18 cellular contexts compared by ENCODE assay signal in the genomic region with DNA sequence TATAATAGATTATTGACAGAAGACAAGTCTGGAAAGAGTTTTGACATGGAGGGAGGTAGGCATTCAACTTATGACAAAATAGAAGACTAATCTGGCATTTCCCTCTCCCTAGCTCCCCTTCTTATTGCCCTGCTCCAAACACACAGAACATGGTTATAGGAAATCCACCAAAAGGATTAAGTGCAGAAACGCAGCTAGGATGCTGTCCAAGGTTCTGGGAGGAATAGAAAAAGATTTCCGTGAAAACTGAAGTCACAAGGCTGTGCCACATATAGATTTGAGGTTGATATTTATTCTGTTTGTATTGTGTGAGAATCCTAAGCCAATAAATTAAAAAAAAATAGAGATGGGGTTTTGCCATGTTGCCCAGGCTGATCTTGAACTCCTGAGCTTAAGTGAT.
DNase-seq lines count a peak whose midpoint lies in the region; ATAC-seq, FAIRE-seq and TF ChIP-seq lines count a peak whose summit lies in the region.
"Had no signal": no experiment of that assay in that cellular context is flagged by ENCODE, and none has a peak within 500 bp of the region (broad histone marks: within the 10 kb centered on the region; RNA-seq: fewer than 3 reads in every experiment).

No MANE protein-coding gene starts in this region.

- SMC1A ChIA-PET in GM12878 (lab: Charles Lee; ENCODE audit: uncharacterized antibody, unreplicated experiment) = interaction anchor here (1.2 kb wide), 1 partner anchor 26 kb away, joined by 3 read pairs; no protein-coding TSS in a partner anchor

- POLR2A ChIA-PET in SK-N-SH (lab: Yijun Ruan, JAX) (no interaction called here), GM12878 (lab: Charles Lee) (no interaction called here)

- H4K20me1 ChIP-seq in SK-N-SH (ENCODE audit: insufficient read depth) (no peaks in the 10 kb centered on the region), GM12878 (ENCODE audit: control insufficient read depth, insufficient read depth) (no peaks in the 10 kb centered on the region)
- H4K20me1 ChIP-seq: BLaER1 had no signal

- TF ChIP-seq POLR2A in GM12878 (IDR thresholded peaks at IDR 0.05; ENCODE audit: low read depth, low read length) = no peak

- DNase-seq in SK-N-SH = no peak
- no peak for DNase-seq in GM12878 (ENCODE audit: low read depth, low spot score)
- DNase-seq in DMS153 (lab: John Stamatoyannopoulos, UW) = no peak
- no peak for DNase-seq in left colon
- no peak for DNase-seq in kidney
- DNase-seq: CD4-positive, alpha-beta memory T cell; DMS79 treated with DMSO at 0.1 percent for 48 hours; EL; HFFc6 had no signal

- no peak overlapping the region for H3K4me3 ChIP-seq in SK-N-SH (ENCODE audit: low read depth in 2 of 2, low read length in 1 of 2)
- no peak overlapping the region for H3K4me3 ChIP-seq in GM12878
- H3K4me3 ChIP-seq in kidney (ENCODE audit: low read length in 2 of 2) = no peak overlapping the region
- H3K4me3 ChIP-seq: BLaER1, HAP-1 had no signal

- no peak for FAIRE-seq in GM12878 (lab: Jason Lieb, UNC)
- no peak for FAIRE-seq in kidney (lab: Jason Lieb, UNC)
- FAIRE-seq: GM12891, GM19239, HepG2, HTR-8/SVneo had no signal

- TF ChIP-seq EP300 in SK-N-SH (IDR thresholded peaks at IDR 0.05; ENCODE audit: borderline replicate concordance in 1 of 2, low read depth in 1 of 2, low read length in 1 of 2) = no peak
- no peak for TF ChIP-seq EP300 in Ishikawa (IDR thresholded peaks at IDR 0.05; ENCODE audit: borderline replicate concordance)
- no peak for TF ChIP-seq EP300 in GM12878 (IDR thresholded peaks at IDR 0.05; ENCODE audit: borderline replicate concordance in 1 of 2, control insufficient read depth in 1 of 2, low read depth in 2 of 2, low read length in 2 of 2)

- H3K4me1 ChIP-seq in SK-N-SH (ENCODE audit: control insufficient read depth in 1 of 2, insufficient read depth in 2 of 2, low read depth in 1 of 2, low read length in 1 of 2) = no peaks in the 10 kb centered on the region
- H3K4me1 ChIP-seq in GM12878 (ENCODE audit: control insufficient read depth, insufficient read depth, low read length) = no peaks in the 10 kb centered on the region
- H3K4me1 ChIP-seq in kidney (ENCODE audit: control insufficient read depth in 1 of 2, insufficient read depth in 1 of 2, low read depth in 1 of 2, low read length in 2 of 2) = no peaks in the 10 kb centered on the region
- H3K4me1 ChIP-seq: BLaER1, HAP-1 had no signal

- BruUV-seq in GM12878 (replicated peaks; lab: Mats Ljungman, UMichigan) = no TSS peak

- no peaks in the 10 kb centered on the region for H3K79me2 ChIP-seq in SK-N-SH (ENCODE audit: insufficient read depth)
- no peaks in the 10 kb centered on the region for H3K79me2 ChIP-seq in GM12878 (ENCODE audit: control insufficient read depth, insufficient read depth, low read length)

- H3K27me3 ChIP-seq in SK-N-SH (ENCODE audit: insufficient read depth) (no peaks in the 10 kb centered on the region), GM12878 (replicated peaks in 1 of 2; ENCODE audit: control insufficient read depth in 2 of 2, insufficient read depth in 2 of 2, low read length in 1 of 2) (no peaks in the 10 kb centered on the region; a peak in 1 of 4 replicates)
- H3K27me3 ChIP-seq: BLaER1 had no signal

- TF ChIP-seq RAD21 in SK-N-SH (IDR thresholded peaks at IDR 0.05; ENCODE audit: low read length) (no peak), Ishikawa (IDR thresholded peaks at IDR 0.05; ENCODE audit: low read depth) (no peak), GM12878 (IDR thresholded peaks at IDR 0.05; ENCODE audit: insufficient read depth, low read depth, low read length) (no peak)

- ATAC-seq in SK-N-SH treated with all-trans-retinoic acid at 6 μM for 48 hours (no peak), GM12878 (no peak), left colon (no peak)
- ATAC-seq: HepG2 had no signal

- RAD21 ChIA-PET in GM12878 (lab: Charles Lee; ENCODE audit: unreplicated experiment) = no interaction called here

- intact Hi-C loops in GM12878 (cut with micrococcal nuclease; ENCODE audit: unreplicated experiment) = no loop called here
- intact Hi-C loops in left colon (cut with DNase I, micrococcal nuclease) = no loop called here
- intact Hi-C loops in kidney (cut with DNase I) = no loop called here

- H3K9me2 ChIP-seq in SK-N-SH = no peaks in the 10 kb centered on the region

- TF ChIP-seq CTCF in SK-N-SH (IDR thresholded peaks at IDR 0.05) = no peak
- TF ChIP-seq CTCF in GM12878 (IDR thresholded peaks at IDR 0.05 in 2 of 3, conservative IDR thresholded peaks at IDR 0.05 in 1 of 3; ENCODE audit: control insufficient read depth in 2 of 3, extremely low read depth in 1 of 3, insufficient read depth in 1 of 3, low read depth in 3 of 3, low read length in 3 of 3) = no peak
- no peak for TF ChIP-seq CTCF in kidney (IDR thresholded peaks at IDR 0.05; ENCODE audit: borderline replicate concordance, extremely low read depth, insufficient read depth)

- H3K9ac ChIP-seq in SK-N-SH (no peak overlapping the region), GM12878 (ENCODE audit: control insufficient read depth, insufficient read depth, low read length) (no peak overlapping the region), kidney (ENCODE audit: low read length in 2 of 2) (no peak overlapping the region)
- H3K9ac ChIP-seq: BLaER1 had no signal

- no peaks in the 10 kb centered on the region for H3F3A ChIP-seq in SK-N-SH (replicated peaks; ENCODE audit: insufficient read depth)

- H3K9me3 ChIP-seq in SK-N-SH (no peaks in the 10 kb centered on the region), GM12878 (replicated peaks; ENCODE audit: control insufficient read depth, insufficient read depth, low read length) (no peaks in the 10 kb centered on the region), kidney (ENCODE audit: control insufficient read depth in 1 of 2, low read length in 2 of 2) (no peaks in the 10 kb centered on the region)
- H3K9me3 ChIP-seq: BLaER1, HAP-1 had no signal

- in situ Hi-C loops in GM12878 (cut with MboI) = no loop called here

- H2AFZ ChIP-seq in SK-N-SH (ENCODE audit: low read depth) = no peak overlapping the region
- no peak overlapping the region for H2AFZ ChIP-seq in GM12878 (ENCODE audit: control insufficient read depth, low read depth, low read length)

- 0% methylated on average over 2 of the region's 2 CpGs for WGBS in SK-N-SH (ENCODE audit: low lambda C conversion rate)
- 0% methylated on average over 2 of the region's 2 CpGs for WGBS in GM12878 (ENCODE audit: insufficient coverage, insufficient replicate concordance, low lambda C conversion rate, missing lambda C conversion rate)

- H3K4me2 ChIP-seq in SK-N-SH = no peak overlapping the region
- H3K4me2 ChIP-seq in GM12878 (ENCODE audit: control insufficient read depth, insufficient read depth) = no peak overlapping the region
- H3K4me2 ChIP-seq: BLaER1 had no signal

- H3K27ac ChIP-seq in SK-N-SH (ENCODE audit: low read depth in 2 of 2, low read length in 1 of 2) (no peak overlapping the region), GM12878 (ENCODE audit: control insufficient read depth, insufficient read depth) (no peak overlapping the region), kidney (ENCODE audit: low read depth in 2 of 2, low read length in 2 of 2) (no peak overlapping the region)
- H3K27ac ChIP-seq: 22Rv1, BLaER1 had no signal

- CTCF ChIA-PET in SK-N-SH (lab: Yijun Ruan, JAX) (no interaction called here), GM12878 (lab: Yijun Ruan, JAX) (no interaction called here)

- no peaks in the 10 kb centered on the region for H3K36me3 ChIP-seq in SK-N-SH (replicated peaks in 1 of 2; ENCODE audit: control insufficient read depth in 1 of 2, insufficient read depth in 2 of 2, low read length in 1 of 2)
- no peaks in the 10 kb centered on the region for H3K36me3 ChIP-seq in GM12878 (ENCODE audit: control insufficient read depth in 2 of 2, insufficient read depth in 2 of 2, low read length in 1 of 2)
- H3K36me3 ChIP-seq in kidney (ENCODE audit: control insufficient read depth in 1 of 2, insufficient read depth in 2 of 2, low read length in 2 of 2) = no peaks in the 10 kb centered on the region
- H3K36me3 ChIP-seq: BLaER1, HAP-1 had no signal

TF ChIP-seq in SK-N-SH, 30 proteins besides CTCF, POLR2A, EP300 and RAD21 (continues in another document):
- no peak for TF ChIP-seq POLR2AphosphoS5 (IDR thresholded peaks at IDR 0.05; ENCODE audit: low read depth, low read length)

TF ChIP-seq in Ishikawa, 13 proteins besides CTCF, POLR2A, EP300 and RAD21 (continues in another document):
- no peak for TF ChIP-seq ZBTB7A (IDR thresholded peaks at IDR 0.05; ENCODE audit: low read depth)

TF ChIP-seq in GM12878, 131 proteins besides CTCF, POLR2A, EP300 and RAD21:
- TF ChIP-seq, protein P1, sequence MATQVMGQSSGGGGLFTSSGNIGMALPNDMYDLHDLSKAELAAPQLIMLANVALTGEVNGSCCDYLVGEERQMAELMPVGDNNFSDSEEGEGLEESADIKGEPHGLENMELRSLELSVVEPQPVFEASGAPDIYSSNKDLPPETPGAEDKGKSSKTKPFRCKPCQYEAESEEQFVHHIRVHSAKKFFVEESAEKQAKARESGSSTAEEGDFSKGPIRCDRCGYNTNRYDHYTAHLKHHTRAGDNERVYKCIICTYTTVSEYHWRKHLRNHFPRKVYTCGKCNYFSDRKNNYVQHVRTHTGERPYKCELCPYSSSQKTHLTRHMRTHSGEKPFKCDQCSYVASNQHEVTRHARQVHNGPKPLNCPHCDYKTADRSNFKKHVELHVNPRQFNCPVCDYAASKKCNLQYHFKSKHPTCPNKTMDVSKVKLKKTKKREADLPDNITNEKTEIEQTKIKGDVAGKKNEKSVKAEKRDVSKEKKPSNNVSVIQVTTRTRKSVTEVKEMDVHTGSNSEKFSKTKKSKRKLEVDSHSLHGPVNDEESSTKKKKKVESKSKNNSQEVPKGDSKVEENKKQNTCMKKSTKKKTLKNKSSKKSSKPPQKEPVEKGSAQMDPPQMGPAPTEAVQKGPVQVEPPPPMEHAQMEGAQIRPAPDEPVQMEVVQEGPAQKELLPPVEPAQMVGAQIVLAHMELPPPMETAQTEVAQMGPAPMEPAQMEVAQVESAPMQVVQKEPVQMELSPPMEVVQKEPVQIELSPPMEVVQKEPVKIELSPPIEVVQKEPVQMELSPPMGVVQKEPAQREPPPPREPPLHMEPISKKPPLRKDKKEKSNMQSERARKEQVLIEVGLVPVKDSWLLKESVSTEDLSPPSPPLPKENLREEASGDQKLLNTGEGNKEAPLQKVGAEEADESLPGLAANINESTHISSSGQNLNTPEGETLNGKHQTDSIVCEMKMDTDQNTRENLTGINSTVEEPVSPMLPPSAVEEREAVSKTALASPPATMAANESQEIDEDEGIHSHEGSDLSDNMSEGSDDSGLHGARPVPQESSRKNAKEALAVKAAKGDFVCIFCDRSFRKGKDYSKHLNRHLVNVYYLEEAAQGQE (IDR thresholded peaks at IDR 0.05; ENCODE audit: low read depth, low read length) = peak; percentile 52; the same call in 1 of the 2 replicates
- no peak for TF ChIP-seq FOXK2 (IDR thresholded peaks at IDR 0.05)
TF ChIP-seq in GM12878: peak in this region for 1.
